ENCODE assay signal across 12 cellular contexts in genomic region chr3:156551261-156551660, GRCh38. TPM values are rescaled to one million over a fixed set of nuclear protein-coding genes. Genes with fewer than 3 reads are reported as not detected.
A peak's percentile ranks its signal among the peaks of the same experiment; 100 is the strongest.
DNase-seq lines count a peak whose midpoint lies in the region; ATAC-seq and TF ChIP-seq lines count a peak whose summit lies in the region.
"Had no signal": no experiment of that assay in that cellular context is flagged by ENCODE, and none has a peak within 500 bp of the region (broad histone marks: within the 10 kb centered on the region; RNA-seq: fewer than 3 reads in every experiment).

No MANE protein-coding gene starts in this region.

- DNase-seq in right atrium auricular region (ENCODE audit: low spot score) (no peak), Right ventricle myocardium inferior (ENCODE audit: missing footprints) (no peak), adipocyte (ENCODE audit: low read depth) (peak; percentile 54), glomerular visceral epithelial cell (ENCODE audit: extremely low spot score) (peak; percentile 15), type B pancreatic cell (ENCODE audit: extremely low spot score, unreplicated experiment) (no peak)
- DNase-seq in activated CD8-positive, alpha-beta memory T cell treated with anti-CD3 and anti-CD28 coated beads for 24 hours = no peak
- DNase-seq: H7, NCI-H82 had no signal

- H3K4me1 ChIP-seq in right atrium auricular region (peaks cover 0 to 76% of the 10 kb centered on the region in 2 donors), adipocyte (ENCODE audit: control insufficient read depth, insufficient read depth, low read length) (peaks cover 71% of the 10 kb centered on the region)

- H3K9me3 ChIP-seq in right atrium auricular region (no peaks in the 10 kb centered on the region), adipocyte (ENCODE audit: control insufficient read depth, low read length) (no peaks in the 10 kb centered on the region)

- peak overlapping the region; percentile 25 to 54 for H3K27ac ChIP-seq in right atrium auricular region

- peak overlapping the region; percentile 66 for H3K4me3 Mint-ChIP-seq in type B pancreatic cell

- peak overlapping the region; percentile 33 for H3K9ac ChIP-seq in adipocyte (ENCODE audit: low read length)

- intact Hi-C loops in Right ventricle myocardium inferior (cut with DNase I) = no loop called here

- H3K4me3 ChIP-seq in right atrium auricular region (no peak overlapping the region), adipocyte (ENCODE audit: low read length) (peak overlapping the region; percentile 96)

- H3K27me3 Mint-ChIP-seq in type B pancreatic cell = peaks cover 3% of the 10 kb centered on the region
- H3K27me3 Mint-ChIP-seq: B cell had no signal

- H3K9me3 Mint-ChIP-seq in type B pancreatic cell = no peaks in the 10 kb centered on the region

- TF ChIP-seq CTCF in right atrium auricular region (IDR thresholded peaks at IDR 0.05) = no peak
- TF ChIP-seq CTCF in type B pancreatic cell (conservative IDR thresholded peaks at IDR 0.05) = no peak

- H3K27me3 ChIP-seq in right atrium auricular region (no peaks in the 10 kb centered on the region), adipocyte (replicated peaks; ENCODE audit: control insufficient read depth, insufficient read depth, low read length) (no peaks in the 10 kb centered on the region)

- peaks cover 49% of the 10 kb centered on the region for H3K36me3 Mint-ChIP-seq in type B pancreatic cell

- H3K36me3 ChIP-seq in right atrium auricular region (peaks cover 47% of the 10 kb centered on the region), adipocyte (ENCODE audit: control insufficient read depth, insufficient read depth, low read length, severe bottlenecking) (peaks cover 64% of the 10 kb centered on the region)

- ATAC-seq in Right ventricle myocardium inferior (no peak), GM18868 (IDR thresholded peaks at IDR 0.05; ENCODE audit: unreplicated experiment) (no peak), GM21825 (IDR thresholded peaks at IDR 0.05; ENCODE audit: unreplicated experiment) (no peak)
- ATAC-seq: right cardiac atrium had no signal

- peaks cover 30% of the 10 kb centered on the region for H3K4me1 Mint-ChIP-seq in type B pancreatic cell (ENCODE audit: unreplicated experiment)

- peak overlapping the region; percentile 18 for H3K27ac Mint-ChIP-seq in type B pancreatic cell
- H3K27ac Mint-ChIP-seq: B cell had no signal

RNA-seq across cellular contexts. Expression of gene SSR3, which starts 3.7 kb away (rescaled TPM):
- 100 to 1,000 TPM; 109 TPM for total RNA-seq in right atrium auricular region
- total RNA-seq in Right ventricle myocardium inferior = 195 TPM
- 141 and 170 TPM in 2 replicates for total RNA-seq in type B pancreatic cell (ENCODE audit: low replicate concordance)

Comparison
In these comparisons a context has a peak if more than half of its experiments do, and no peak if none do; other contexts are left out.
1. DNase-seq: peak in adipocyte (single experiment) and glomerular visceral epithelial cell (single experiment); none in right atrium auricular region (single experiment), Right ventricle myocardium inferior (single experiment), type B pancreatic cell (single experiment) and activated CD8-positive, alpha-beta memory T cell treated with anti-CD3 and anti-CD28 coated beads for 24 hours (single experiment).